8 cellular contexts compared by ENCODE assay signal in genomic region chr14:55270832-55271571, GRCh38. TPM values are rescaled to one million over a fixed set of nuclear protein-coding genes. Genes with fewer than 3 reads are reported as not detected.
DNase-seq lines count a peak whose midpoint lies in the region; ATAC-seq and TF ChIP-seq lines count a peak whose summit lies in the region.

TSS of gene FBXO34 (plus strand) at chr14:55271421. CDS start at chr14:55350391, 78,970 bp downstream.

- CTCF ChIA-PET in PC-3 (lab: Charles Lee): interaction anchor here (0.6 to 1.4 kb wide), 8 partner anchors 9 to 175 kb away, joined by 3 to 6 read pairs (median 4); no protein-coding TSS in a partner anchor

- H3K9ac ChIP-seq in PC-3 (ENCODE audit: low read length) (peak within 1 kb of the TSS; percentile 81), mucosa of rectum (ENCODE audit: low read depth in 1 of 2, low read length in 2 of 2) (peak within 1 kb of the TSS; percentile 100)

- H3K27me3 ChIP-seq in PC-3 (ENCODE audit: low read length): no peaks in the 10 kb centered on the region
- no peaks in the 10 kb centered on the region for H3K27me3 ChIP-seq in mucosa of rectum (ENCODE audit: control insufficient read depth in 2 of 2, insufficient read depth in 2 of 2, low read length in 2 of 2)

- H3K36me3 ChIP-seq in PC-3 (ENCODE audit: low read depth, low read length): no peaks in the 10 kb centered on the region
- no peaks in the 10 kb centered on the region for H3K36me3 ChIP-seq in mucosa of rectum (ENCODE audit: control insufficient read depth in 2 of 2, insufficient read depth in 2 of 2, low read length in 2 of 2)

- H3K9me3 ChIP-seq in PC-3 (ENCODE audit: low read length) (no peaks in the 10 kb centered on the region), mucosa of rectum (ENCODE audit: control insufficient read depth in 2 of 2, low read length in 2 of 2) (no peaks in the 10 kb centered on the region)

- H4K20me1 ChIP-seq in PC-3 (ENCODE audit: low read length): peaks cover 30% of the 10 kb centered on the region

- H3K79me2 ChIP-seq in PC-3 (ENCODE audit: low read length): peaks cover 44% of the 10 kb centered on the region

- TF ChIP-seq CTCF in PC-3 (conservative IDR thresholded peaks at IDR 0.05; ENCODE audit: low read depth, low read length): peak; percentile 100
- peak; percentile 99 for TF ChIP-seq CTCF in epithelial cell of proximal tubule (conservative IDR thresholded peaks at IDR 0.05; ENCODE audit: low read depth, low read length)

- no peaks in the 10 kb centered on the region for H3K9me2 ChIP-seq in PC-3 (replicated peaks; ENCODE audit: low read length)

- TF ChIP-seq RAD21 in Ishikawa (IDR thresholded peaks at IDR 0.05; ENCODE audit: low read depth): peak; percentile 73

- peak within 1 kb of the TSS; percentile 82 for H2AFZ ChIP-seq in PC-3 (ENCODE audit: low read length)

- ATAC-seq in GM21529 (IDR thresholded peaks at IDR 0.05; ENCODE audit: unreplicated experiment) (peak; percentile 87), PC-3 (peak; percentile 89)

- H3K4me3 ChIP-seq in PC-3 (ENCODE audit: low read length) (peak within 1 kb of the TSS; percentile 94), epithelial cell of proximal tubule (ENCODE audit: low read depth, low read length) (peak within 1 kb of the TSS; percentile 93), mucosa of rectum (ENCODE audit: low read length in 2 of 2) (peak within 1 kb of the TSS; percentile 97 to 99)

- no peaks in the 10 kb centered on the region for H3F3A ChIP-seq in PC-3 (ENCODE audit: low read length, unreplicated experiment)

- TF ChIP-seq EP300 in Ishikawa (IDR thresholded peaks at IDR 0.05; ENCODE audit: borderline replicate concordance): no peak

- DNase-seq in DMS153 treated with DMSO at 0.1 percent for 48 hours (lab: John Stamatoyannopoulos, UW; ENCODE audit: unreplicated experiment): peak; percentile 99
- DNase-seq in PC-3: peak; percentile 100
- DNase-seq in activated T-cell treated with anti-CD3 and anti-CD28 coated beads, Interleukin-2, amount 50 U/mL, for 1 hour: peak; percentile 100
- no peak for DNase-seq in epithelial cell of proximal tubule (ENCODE audit: low read depth)
- peak; percentile 99 to 100 for DNase-seq in stimulated activated CD8-positive, alpha-beta memory T cell treated with anti-CD3 and anti-CD28 coated beads, Interleukin-7, amount 100 ng/mL, for 1 hour (ENCODE audit: low read depth in 2 of 2)

- H3K27ac ChIP-seq in PC-3 (ENCODE audit: low read length) (peak within 1 kb of the TSS; percentile 15), mucosa of rectum (ENCODE audit: low read depth in 2 of 2, low read length in 2 of 2) (peak within 1 kb of the TSS; percentile 96 to 97)

- POLR2A ChIA-PET in PC-3 (lab: Charles Lee; ENCODE audit: unreplicated experiment): interaction anchor here (0.6 kb wide), 1 partner anchor 11 kb away, joined by 7 read pairs; no protein-coding TSS in a partner anchor

- intact Hi-C loops in PC-3 (cut with micrococcal nuclease): loop anchor here (1.0 kb wide), 6 partner anchors 58 to 1203 kb away; no protein-coding TSS in a partner anchor

- BruUV-seq in PC-3 (replicated peaks; lab: Mats Ljungman, UMichigan): TSS peak; percentile 22

- peaks cover 33% of the 10 kb centered on the region for H3K4me1 ChIP-seq in PC-3 (ENCODE audit: insufficient read depth, low read length)
- peaks cover 10 to 16% of the 10 kb centered on the region in 2 donors for H3K4me1 ChIP-seq in mucosa of rectum (ENCODE audit: control insufficient read depth in 2 of 2, insufficient read depth in 2 of 2, low read length in 2 of 2)

- peak within 1 kb of the TSS; percentile 83 for H3K4me2 ChIP-seq in PC-3 (ENCODE audit: low read length)

TF ChIP-seq in Ishikawa, 13 proteins besides CTCF, POLR2A, EP300 and RAD21:
- TF ChIP-seq TCF12 (IDR thresholded peaks at IDR 0.05; ENCODE audit: low read depth): peak; percentile 68; the same call in 1 of the 2 replicates
- TF ChIP-seq TAF1 (IDR thresholded peaks at IDR 0.05; ENCODE audit: low read depth): peak; percentile 43; the same call in 1 of the 2 replicates
- no peak; the same call in 1 of the 2 replicates for TF ChIP-seq TEAD4 (IDR thresholded peaks at IDR 0.05)
- TF ChIP-seq CEBPB (IDR thresholded peaks at IDR 0.05): no peak
- TF ChIP-seq NFIC (IDR thresholded peaks at IDR 0.05): no peak
- no peak for TF ChIP-seq EGR1 (IDR thresholded peaks at IDR 0.05)
- TF ChIP-seq MAX (IDR thresholded peaks at IDR 0.05): peak; percentile 24; the same call in 1 of the 2 replicates
- TF ChIP-seq FOXM1 (IDR thresholded peaks at IDR 0.05; ENCODE audit: borderline replicate concordance, low read depth): 0 out of 2 replicates have a peak, but pooled peaks have one; percentile 30
- TF ChIP-seq USF1 (IDR thresholded peaks at IDR 0.05): 0 out of 2 replicates have a peak, but pooled peaks have one; percentile 27
- TF ChIP-seq CREB1 (IDR thresholded peaks at IDR 0.05; ENCODE audit: low read depth): peak; percentile 81
- no peak for TF ChIP-seq REST (IDR thresholded peaks at IDR 0.05; ENCODE audit: low read depth)
TF ChIP-seq in Ishikawa: peak in this region for 6.

RNA-seq across cellular contexts. Expression of gene FBXO34, which starts in this region (rescaled TPM):
- total RNA-seq in PC-3 (2014; rRNA removed) (33.6 and 35.9 TPM in 2 replicates), epithelial cell of proximal tubule (14.8 and 21.3 TPM in 2 replicates)
